ENCODE assay signal across 9 cellular contexts in genomic region chr11:76579047-76579751, GRCh38.
DNase-seq lines count a peak whose midpoint lies in the region; ATAC-seq, FAIRE-seq and TF ChIP-seq lines count a peak whose summit lies in the region.
"Had no signal": no experiment of that assay in that cellular context is flagged by ENCODE, and none has a peak within 500 bp of the region (broad histone marks: within the 10 kb centered on the region; RNA-seq: fewer than 3 reads in every experiment).

No MANE protein-coding gene starts in this region.

- TF ChIP-seq CTCF in OCI-LY3 (IDR thresholded peaks at IDR 0.05; ENCODE audit: low read depth, low read length) (peak; percentile 40), endothelial cell of umbilical vein (IDR thresholded peaks at IDR 0.05; ENCODE audit: extremely low read depth in 1 of 2, insufficient read depth in 1 of 2, low read depth in 1 of 2, low read length in 2 of 2) (peak; percentile 58 to 61), lower lobe of right lung (IDR thresholded peaks at IDR 0.05) (no peak), tibial artery (IDR thresholded peaks at IDR 0.05) (peak; percentile 41 to 54)

- H3K79me2 ChIP-seq in OCI-LY3 (ENCODE audit: low read length) (no peaks in the 10 kb centered on the region), endothelial cell of umbilical vein (ENCODE audit: control insufficient read depth, insufficient read depth, low read length) (no peaks in the 10 kb centered on the region)

- H2AFZ ChIP-seq in OCI-LY3 (ENCODE audit: low read depth, low read length) (no peak overlapping the region), endothelial cell of umbilical vein (ENCODE audit: low read depth, low read length) (peak overlapping the region; percentile 47)

- ATAC-seq in lower lobe of right lung = peak; percentile 63 to 65
- ATAC-seq in HG02678 (IDR thresholded peaks at IDR 0.05; ENCODE audit: unreplicated experiment) = no peak

- H3K4me3 ChIP-seq in OCI-LY3 (ENCODE audit: low read length) = no peak overlapping the region
- no peak overlapping the region for H3K4me3 ChIP-seq in endothelial cell of umbilical vein (replicated peaks in 1 of 3; ENCODE audit: insufficient read depth in 1 of 3, low read depth in 1 of 3, low read length in 3 of 3)
- H3K4me3 ChIP-seq in lower lobe of right lung = no peak overlapping the region
- H3K4me3 ChIP-seq in tibial artery = peak overlapping the region in 1 of 2 donors; percentile 29
- H3K4me3 ChIP-seq in effector memory CD4-positive, alpha-beta T cell (ENCODE audit: insufficient read depth, low read depth, low read length, poor library complexity, severe bottlenecking) = no peak overlapping the region

- DNase-seq in endothelial cell of umbilical vein (ENCODE audit: low read depth, low spot score) = peak; percentile 97
- DNase-seq in lower lobe of right lung = peak; percentile 56
- peak; percentile 63 to 90 for DNase-seq in tibial artery
- DNase-seq in central memory CD4-positive, alpha-beta T cell = no peak
- no peak for DNase-seq in effector memory CD4-positive, alpha-beta T cell
- DNase-seq: Karpas-422 had no signal

- H3K27ac ChIP-seq in OCI-LY3 (ENCODE audit: low read length) (no peak overlapping the region), endothelial cell of umbilical vein (ENCODE audit: insufficient read depth, low read depth, low read length) (peak overlapping the region; percentile 85), lower lobe of right lung (peak overlapping the region; percentile 83), tibial artery (peak overlapping the region; percentile 83 to 85)
- H3K27ac ChIP-seq in effector memory CD4-positive, alpha-beta T cell (ENCODE audit: insufficient read depth, low read length, poor library complexity, severe bottlenecking) = no peak overlapping the region

- H3K9me3 ChIP-seq in OCI-LY3 (ENCODE audit: insufficient read depth, low read length) = no peaks in the 10 kb centered on the region
- H3K9me3 ChIP-seq in endothelial cell of umbilical vein (replicated peaks; ENCODE audit: control insufficient read depth, insufficient read depth, low read length) = no peaks in the 10 kb centered on the region
- no peaks in the 10 kb centered on the region for H3K9me3 ChIP-seq in lower lobe of right lung
- H3K9me3 ChIP-seq in tibial artery = no peaks in the 10 kb centered on the region
- H3K9me3 ChIP-seq in effector memory CD4-positive, alpha-beta T cell (ENCODE audit: control insufficient read depth, low read length) = no peaks in the 10 kb centered on the region

- CTCF ChIA-PET in endothelial cell of umbilical vein (lab: Charles Lee) = interaction anchor here (0.7 to 5.5 kb wide), 21 partner anchors 9 to 371 kb away, joined by 3 to 134 read pairs (median 4); partner anchors contain the start of gene LRRC32

- H3K36me3 ChIP-seq in OCI-LY3 (replicated peaks; ENCODE audit: low read depth, low read length) = no peaks in the 10 kb centered on the region
- no peaks in the 10 kb centered on the region for H3K36me3 ChIP-seq in endothelial cell of umbilical vein (ENCODE audit: control insufficient read depth in 2 of 2, extremely low read depth in 1 of 2, insufficient read depth in 2 of 2, low read length in 2 of 2)
- no peaks in the 10 kb centered on the region for H3K36me3 ChIP-seq in lower lobe of right lung
- H3K36me3 ChIP-seq in tibial artery = no peaks in the 10 kb centered on the region
- no peaks in the 10 kb centered on the region for H3K36me3 ChIP-seq in effector memory CD4-positive, alpha-beta T cell (ENCODE audit: control insufficient read depth, insufficient read depth, low read length)

- intact Hi-C loops in endothelial cell of umbilical vein (cut with micrococcal nuclease) (loop anchor here (1.0 kb wide), 8 partner anchors 9 to 134 kb away; partner anchors contain the start of genes EMSY and LRRC32), lower lobe of right lung (cut with DNase I) (no loop called here), tibial artery (cut with DNase I; ENCODE audit: low total_unique reads) (no loop called here)

- peak overlapping the region; percentile 39; the same call in 1 of the 2 replicates for H3K4me2 ChIP-seq in OCI-LY3 (ENCODE audit: low read length)
- peak overlapping the region; percentile 16 for H3K4me2 ChIP-seq in endothelial cell of umbilical vein (ENCODE audit: insufficient read depth, low read length)

- no peak for FAIRE-seq in endothelial cell of umbilical vein (lab: Jason Lieb, UNC)
- FAIRE-seq: islet of Langerhans had no signal

- no peaks in the 10 kb centered on the region for H4K20me1 ChIP-seq in OCI-LY3 (ENCODE audit: insufficient read depth, low read length)
- H4K20me1 ChIP-seq in endothelial cell of umbilical vein (replicated peaks; ENCODE audit: control insufficient read depth, extremely low read depth, insufficient read depth, low read length) = no peaks in the 10 kb centered on the region

- H3K27me3 ChIP-seq in OCI-LY3 (ENCODE audit: low read depth, low read length) = peaks cover 11% of the 10 kb centered on the region; the same call in 1 of the 2 replicates
- H3K27me3 ChIP-seq in endothelial cell of umbilical vein (ENCODE audit: control insufficient read depth in 2 of 2, insufficient read depth in 2 of 2, low read length in 2 of 2) = no peaks in the 10 kb centered on the region
- no peaks in the 10 kb centered on the region for H3K27me3 ChIP-seq in lower lobe of right lung (ENCODE audit: low read depth)
- H3K27me3 ChIP-seq in tibial artery = no peaks in the 10 kb centered on the region
- no peaks in the 10 kb centered on the region for H3K27me3 ChIP-seq in effector memory CD4-positive, alpha-beta T cell (replicated peaks; ENCODE audit: control insufficient read depth, insufficient read depth, low read length, poor library complexity, severe bottlenecking)

- no peak overlapping the region for H3K9ac ChIP-seq in OCI-LY3 (ENCODE audit: low read length)
- H3K9ac ChIP-seq in endothelial cell of umbilical vein (replicated peaks; ENCODE audit: extremely low read depth, insufficient read depth, low read length) = peak overlapping the region; percentile 68

- peak; percentile 12 for TF ChIP-seq POLR2A in endothelial cell of umbilical vein (IDR thresholded peaks at IDR 0.05; ENCODE audit: low read depth, low read length)

- POLR2A ChIA-PET in endothelial cell of umbilical vein (lab: Charles Lee) = interaction anchor here (0.6 to 3.0 kb wide), 5 partner anchors 9 to 136 kb away, joined by 3 to 14 read pairs (median 5); no protein-coding TSS in a partner anchor

- H3K9me1 ChIP-seq in endothelial cell of umbilical vein (replicated peaks; ENCODE audit: control insufficient read depth, extremely low read depth, insufficient read depth, low read length) = no peaks in the 10 kb centered on the region

- TSS peak; percentile 58 for BruUV-seq in endothelial cell of umbilical vein (replicated peaks; lab: Mats Ljungman, UMichigan)

- dilution Hi-C loops in endothelial cell of umbilical vein (cut with MboI; ENCODE audit: extremely low pct_ligation_motif_present, low sequenced_read_pairs) = no loop called here

- H3K4me1 ChIP-seq in OCI-LY3 (ENCODE audit: low read length) (peaks cover 8% of the 10 kb centered on the region), endothelial cell of umbilical vein (ENCODE audit: control insufficient read depth, extremely low read depth, insufficient read depth, low read length) (peaks cover 39% of the 10 kb centered on the region), lower lobe of right lung (peaks cover 40% of the 10 kb centered on the region), tibial artery (peaks cover 8 to 57% (median 41%) of the 10 kb centered on the region in 4 donors)
- H3K4me1 ChIP-seq in effector memory CD4-positive, alpha-beta T cell (ENCODE audit: control insufficient read depth, insufficient read depth, low read length, poor library complexity, severe bottlenecking) = no peaks in the 10 kb centered on the region

TF ChIP-seq in endothelial cell of umbilical vein, 7 proteins besides CTCF, POLR2A, EP300 and RAD21:
- peak; percentile 63 for TF ChIP-seq POLR2AphosphoS5 (IDR thresholded peaks at IDR 0.05; ENCODE audit: insufficient read depth, low read depth, low read length)
- TF ChIP-seq MYC (IDR thresholded peaks at IDR 0.05; ENCODE audit: low read depth, low read length) = no peak
- TF ChIP-seq MAX (IDR thresholded peaks at IDR 0.05; ENCODE audit: insufficient read depth, insufficient read length) = peak; percentile 24
- peak; percentile 70 for TF ChIP-seq JUN (IDR thresholded peaks at IDR 0.05; ENCODE audit: borderline replicate concordance, insufficient read depth, insufficient read length, low read depth)
- no peak for TF ChIP-seq GATA2 (IDR thresholded peaks at IDR 0.05; ENCODE audit: insufficient read depth, insufficient read length, low read depth, low read length)
- no peak for TF ChIP-seq EZH2 (IDR thresholded peaks at IDR 0.05; ENCODE audit: borderline replicate concordance, low read depth, low read length, severe bottlenecking)
- TF ChIP-seq FOS (IDR thresholded peaks at IDR 0.05; ENCODE audit: borderline replicate concordance, insufficient read depth, low read length) = peak; percentile 82
TF ChIP-seq in endothelial cell of umbilical vein: peak in this region for 4.

Comparison
In these comparisons a context has a peak if more than half of its experiments do, and no peak if none do; other contexts are left out.
1. H3K27ac ChIP-seq: peak in endothelial cell of umbilical vein (single experiment), lower lobe of right lung (single experiment) and tibial artery (2 of 2); none in OCI-LY3 (single experiment) and effector memory CD4-positive, alpha-beta T cell (single experiment).
2. DNase-seq: peak in endothelial cell of umbilical vein (single experiment), lower lobe of right lung (single experiment) and tibial artery (2 of 2); none in central memory CD4-positive, alpha-beta T cell (single experiment) and effector memory CD4-positive, alpha-beta T cell (0 of 3).